ENCODE assay signal across 15 cellular contexts in genomic region chr19:23800868-23801267, GRCh38. TPM values are rescaled to one million over a fixed set of nuclear protein-coding genes. Genes with fewer than 3 reads are reported as not detected.
DNase-seq lines count a peak whose midpoint lies in the region; ATAC-seq and TF ChIP-seq lines count a peak whose summit lies in the region.
"Had no signal": no experiment of that assay in that cellular context is flagged by ENCODE, and none has a peak within 500 bp of the region (broad histone marks: within the 10 kb centered on the region; RNA-seq: fewer than 3 reads in every experiment).

No MANE protein-coding gene starts in this region.

- ATAC-seq in naive thymus-derived CD4-positive, alpha-beta T cell: no peak
- no peak for ATAC-seq in HG03280 (IDR thresholded peaks at IDR 0.05; ENCODE audit: unreplicated experiment)

- BruUV-seq in OCI-LY7 (replicated peaks; lab: Mats Ljungman, UMichigan): no TSS peak

- H3K27me3 Mint-ChIP-seq in activated naive CD4-positive, alpha-beta T cell treated with anti-CD3 and anti-CD28 coated beads for 36 hours (ENCODE audit: low read depth): no peaks in the 10 kb centered on the region
- no peaks in the 10 kb centered on the region for H3K27me3 Mint-ChIP-seq in CD4-positive, alpha-beta memory T cell
- no peaks in the 10 kb centered on the region for H3K27me3 Mint-ChIP-seq in naive thymus-derived CD4-positive, alpha-beta T cell

- peaks cover 21% of the 10 kb centered on the region for H3K4me1 Mint-ChIP-seq in activated naive CD4-positive, alpha-beta T cell treated with anti-CD3 and anti-CD28 coated beads for 36 hours (ENCODE audit: low read depth)
- H3K4me1 Mint-ChIP-seq in CD4-positive, alpha-beta memory T cell: peaks cover 24 to 46% (median 32%) of the 10 kb centered on the region in 4 donors
- H3K4me1 Mint-ChIP-seq in naive thymus-derived CD4-positive, alpha-beta T cell: peaks cover 10 to 50% (median 31%) of the 10 kb centered on the region in 7 donors

- H3K9me3 Mint-ChIP-seq in activated naive CD4-positive, alpha-beta T cell treated with anti-CD3 and anti-CD28 coated beads for 36 hours: peaks cover 12% of the 10 kb centered on the region
- H3K9me3 Mint-ChIP-seq in CD4-positive, alpha-beta memory T cell: peaks cover 0 to 18% (median 14%) of the 10 kb centered on the region in 8 donors
- peaks cover 0 to 42% (median 10%) of the 10 kb centered on the region in 11 donors for H3K9me3 Mint-ChIP-seq in naive thymus-derived CD4-positive, alpha-beta T cell

- DNase-seq in activated naive CD4-positive, alpha-beta T cell treated with anti-CD3 and anti-CD28 coated beads for 36 hours: no peak
- no peak for DNase-seq in activated naive CD4-positive, alpha-beta T cell (lab: John Stamatoyannopoulos, UW)
- DNase-seq in CD4-positive, alpha-beta memory T cell: no peak
- DNase-seq in OCI-LY7 (ENCODE audit: low spot score) (peak; percentile 62), tibial nerve (ENCODE audit: low spot score in 2 of 2) (no peak)
- no peak for DNase-seq in naive thymus-derived CD4-positive, alpha-beta T cell
- no peak for DNase-seq in stimulated activated CD4-positive, alpha-beta T cell treated with anti-CD3 and anti-CD28 coated beads, Interleukin-2, amount 100 ng/mL, for 48 hours
- DNase-seq: AML-193, H7, Karpas-422, NCI-H187 treated with DMSO at 0.1 percent for 48 hours, NCI-H446, NCI-H748 treated with DMSO at 0.1 percent for 48 hours, SIG-M5 had no signal

- no peak overlapping the region for H2AFZ ChIP-seq in OCI-LY7 (ENCODE audit: low read length)

- H3K27ac Mint-ChIP-seq in activated naive CD4-positive, alpha-beta T cell treated with anti-CD3 and anti-CD28 coated beads for 36 hours: peak overlapping the region; percentile 24
- H3K27ac Mint-ChIP-seq in CD4-positive, alpha-beta memory T cell: peak overlapping the region; percentile 89 to 97 (median 93)
- H3K27ac Mint-ChIP-seq in naive thymus-derived CD4-positive, alpha-beta T cell: peak overlapping the region; percentile 23 to 97 (median 92)

- intact Hi-C loops in activated naive CD4-positive, alpha-beta T cell treated with anti-CD3 and anti-CD28 coated beads for 36 hours (cut with micrococcal nuclease): no loop called here
- intact Hi-C loops in CD4-positive, alpha-beta memory T cell (cut with micrococcal nuclease): loop anchor here (5.0 kb wide), 2 partner anchors 114 to 231 kb away; partner anchors contain the start of gene ZNF675
- intact Hi-C loops in OCI-LY7 (cut with micrococcal nuclease; ENCODE audit: unreplicated experiment): loop anchor here (5.0 kb wide), 1 partner anchor 39 kb away; a partner anchor contains a TSS
- intact Hi-C loops in naive thymus-derived CD4-positive, alpha-beta T cell (cut with micrococcal nuclease): loop anchor here in 1 of 2 donors (5.0 kb wide), 1 partner anchor 114 kb away; the partner anchor contains the start of gene ZNF675

- CTCF ChIA-PET in activated naive CD4-positive, alpha-beta T cell treated with anti-CD3 and anti-CD28 coated beads for 36 hours (lab: Charles Lee): interaction anchor here (1.5 kb wide), 1 partner anchor 17 kb away, joined by 3 read pairs; no protein-coding TSS in a partner anchor
- CTCF ChIA-PET in CD4-positive, alpha-beta memory T cell (lab: Charles Lee; ENCODE audit: partially characterized antibody): interaction anchor here (1.7 kb wide), 1 partner anchor 16 kb away, joined by 7 read pairs; no protein-coding TSS in a partner anchor
- CTCF ChIA-PET in OCI-LY7 (lab: Charles Lee; ENCODE audit: unreplicated experiment): interaction anchor here (0.6 kb wide), 1 partner anchor 421 kb away, joined by 3 read pairs; no protein-coding TSS in a partner anchor
- CTCF ChIA-PET in naive thymus-derived CD4-positive, alpha-beta T cell (lab: Charles Lee): interaction anchor here (2.1 kb wide), 1 partner anchor 17 kb away, joined by 5 read pairs; no protein-coding TSS in a partner anchor

- TF ChIP-seq EP300 in tibial nerve (IDR thresholded peaks at IDR 0.05): no peak

- no peak overlapping the region for H3K4me3 Mint-ChIP-seq in activated naive CD4-positive, alpha-beta T cell treated with anti-CD3 and anti-CD28 coated beads for 36 hours
- peak overlapping the region in 6 of 8 donors; percentile 31 to 93 (median 60) for H3K4me3 Mint-ChIP-seq in CD4-positive, alpha-beta memory T cell
- H3K4me3 Mint-ChIP-seq in naive thymus-derived CD4-positive, alpha-beta T cell: peak overlapping the region in 9 of 10 donors; percentile 8 to 81 (median 49)

- no peaks in the 10 kb centered on the region for H3K9me2 ChIP-seq in OCI-LY7 (ENCODE audit: insufficient read depth, low read length)

- POLR2A ChIA-PET in CD4-positive, alpha-beta memory T cell (lab: Charles Lee; ENCODE audit: partially characterized antibody): interaction anchor here (1.2 to 3.3 kb wide), 3 partner anchors 38 to 406 kb away, joined by 3 to 20 read pairs (median 10); partner anchors contain the start of genes ZNF681 and ZNF91
- POLR2A ChIA-PET in OCI-LY7 (lab: Charles Lee): interaction anchor here (0.7 to 1.7 kb wide), 3 partner anchors 17 to 42 kb away, joined by 3 to 8 read pairs (median 6); partner anchors contain the start of gene ZNF681
- POLR2A ChIA-PET in naive thymus-derived CD4-positive, alpha-beta T cell (lab: Charles Lee): interaction anchor here (1.1 to 1.8 kb wide), 6 partner anchors 11 to 527 kb away, joined by 3 to 7 read pairs (median 4); partner anchors contain the start of genes ZNF675 and ZNF726

- peak overlapping the region; percentile 48 for H3K4me2 ChIP-seq in OCI-LY7 (ENCODE audit: low read length)

- no peaks in the 10 kb centered on the region for H3K27me3 ChIP-seq in CD4-positive, alpha-beta memory T cell (ENCODE audit: insufficient read depth, low read length)
- no peaks in the 10 kb centered on the region for H3K27me3 ChIP-seq in naive thymus-derived CD4-positive, alpha-beta T cell (ENCODE audit: control insufficient read depth in 2 of 2, insufficient read depth in 2 of 2, low read length in 2 of 2)
- H3K27me3 ChIP-seq in tibial nerve: no peaks in the 10 kb centered on the region

- peak overlapping the region; percentile 46 for H3K27ac ChIP-seq in CD4-positive, alpha-beta memory T cell (ENCODE audit: low read depth, low read length)
- peak overlapping the region; percentile 84 for H3K27ac ChIP-seq in OCI-LY7 (ENCODE audit: low read depth, low read length, poor library complexity, severe bottlenecking)
- H3K27ac ChIP-seq in naive thymus-derived CD4-positive, alpha-beta T cell (ENCODE audit: low read depth, low read length): peak overlapping the region; percentile 54
- no peak overlapping the region for H3K27ac ChIP-seq in tibial nerve

- H4K20me1 ChIP-seq in OCI-LY7 (ENCODE audit: insufficient read depth, low read length): no peaks in the 10 kb centered on the region

- no peaks in the 10 kb centered on the region for H3K36me3 ChIP-seq in CD4-positive, alpha-beta memory T cell (ENCODE audit: insufficient read depth, low read length)
- H3K36me3 ChIP-seq in OCI-LY7 (ENCODE audit: insufficient read depth, low read length) (peaks cover 11% of the 10 kb centered on the region), tibial nerve (no peaks in the 10 kb centered on the region)
- no peaks in the 10 kb centered on the region for H3K36me3 ChIP-seq in naive thymus-derived CD4-positive, alpha-beta T cell (ENCODE audit: control insufficient read depth in 2 of 3, insufficient read depth in 3 of 3, low read length in 3 of 3)

- H3K4me1 ChIP-seq in CD4-positive, alpha-beta memory T cell (ENCODE audit: insufficient read depth, low read length): peaks cover 46% of the 10 kb centered on the region
- H3K4me1 ChIP-seq in OCI-LY7 (ENCODE audit: insufficient read depth, low read length, poor library complexity, severe bottlenecking) (peaks cover 41% of the 10 kb centered on the region), tibial nerve (no peaks in the 10 kb centered on the region)
- H3K4me1 ChIP-seq in naive thymus-derived CD4-positive, alpha-beta T cell (ENCODE audit: control insufficient read depth in 2 of 2, insufficient read depth in 2 of 2, low read length in 2 of 2): peaks cover 6% of the 10 kb centered on the region in 2 donors

- no peaks in the 10 kb centered on the region for H3K9me3 ChIP-seq in CD4-positive, alpha-beta memory T cell (ENCODE audit: control insufficient read depth in 1 of 2, low read length in 2 of 2)
- H3K9me3 ChIP-seq in OCI-LY7 (ENCODE audit: low read length) (peaks cover 9% of the 10 kb centered on the region; the same call in 1 of the 2 replicates), tibial nerve (peaks cover 0 to 6% (median 0%) of the 10 kb centered on the region in 4 donors)
- peaks cover 0 to 3% (median 0%) of the 10 kb centered on the region in 3 experiments for H3K9me3 ChIP-seq in naive thymus-derived CD4-positive, alpha-beta T cell (ENCODE audit: control insufficient read depth in 2 of 3, low read length in 3 of 3)

- peaks cover 60% of the 10 kb centered on the region for H3K79me2 ChIP-seq in OCI-LY7 (ENCODE audit: insufficient read depth, low read depth, low read length)

- TF ChIP-seq CTCF in OCI-LY7 (conservative IDR thresholded peaks at IDR 0.05; ENCODE audit: low read length): no peak
- TF ChIP-seq CTCF in tibial nerve (IDR thresholded peaks at IDR 0.05): no peak

- TF ChIP-seq POLR2A in tibial nerve (IDR thresholded peaks at IDR 0.05): no peak

- H3K36me3 Mint-ChIP-seq in activated naive CD4-positive, alpha-beta T cell treated with anti-CD3 and anti-CD28 coated beads for 36 hours (ENCODE audit: low read depth): peaks cover 9% of the 10 kb centered on the region
- peaks cover 8 to 16% of the 10 kb centered on the region in 2 donors for H3K36me3 Mint-ChIP-seq in CD4-positive, alpha-beta memory T cell
- H3K36me3 Mint-ChIP-seq in naive thymus-derived CD4-positive, alpha-beta T cell: peaks cover 0 to 18% (median 12%) of the 10 kb centered on the region in 5 donors

- H3K4me3 ChIP-seq in CD4-positive, alpha-beta memory T cell (ENCODE audit: low read length in 2 of 2): no peak overlapping the region
- no peak overlapping the region for H3K4me3 ChIP-seq in OCI-LY7 (ENCODE audit: low read depth, low read length, poor library complexity, severe bottlenecking)
- H3K4me3 ChIP-seq in naive thymus-derived CD4-positive, alpha-beta T cell (ENCODE audit: low read length): no peak overlapping the region
- no peak overlapping the region for H3K4me3 ChIP-seq in tibial nerve

RNA-seq across cellular contexts. Expression of gene ZNF681, which starts 42.2 kb away (rescaled TPM):
- 1 to 10 TPM; 3.1 to 5.1 TPM for total RNA-seq in activated naive CD4-positive, alpha-beta T cell treated with anti-CD3 and anti-CD28 coated beads for 36 hours
- total RNA-seq in CD4-positive, alpha-beta memory T cell: 1 to 10 TPM; 8.0 to 8.3 TPM
- polyA plus RNA-seq in CD4-positive, alpha-beta memory T cell: 1 to 10 TPM; 1.1 to 2.2 TPM
- 3.1 and 4.3 TPM in 2 replicates for total RNA-seq in OCI-LY7 (2014; rRNA removed; shearing (Covaris generic))
- total RNA-seq in OCI-LY7 (2022) (6.0 and 6.2 TPM in 2 replicates), tibial nerve (1 to 10 TPM in 1 of 4 donors, under 1 TPM in 3; 0.30 to 4.6 (median 0.51) TPM)
- 10 to 100 TPM in 1 of 5 experiments, 1 to 10 TPM in 4; 1.8 to 12.9 (median 4.4) TPM for total RNA-seq in naive thymus-derived CD4-positive, alpha-beta T cell
- 1 to 10 TPM; 2.6 to 5.7 TPM for polyA plus RNA-seq in naive thymus-derived CD4-positive, alpha-beta T cell

Comparison
In these comparisons a context has a peak if more than half of its experiments do, and no peak if none do; other contexts are left out.
1. H3K27ac Mint-ChIP-seq: peak in every context shown above with its lines; median percentile 93 in CD4-positive, alpha-beta memory T cell; 92 in naive thymus-derived CD4-positive, alpha-beta T cell; 24 in activated naive CD4-positive, alpha-beta T cell treated with anti-CD3 and anti-CD28 coated beads for 36 hours.
2. H3K27ac ChIP-seq: peak in CD4-positive, alpha-beta memory T cell (single experiment), OCI-LY7 (single experiment) and naive thymus-derived CD4-positive, alpha-beta T cell (single experiment); none in tibial nerve (0 of 4).